In the genomic region with DNA sequence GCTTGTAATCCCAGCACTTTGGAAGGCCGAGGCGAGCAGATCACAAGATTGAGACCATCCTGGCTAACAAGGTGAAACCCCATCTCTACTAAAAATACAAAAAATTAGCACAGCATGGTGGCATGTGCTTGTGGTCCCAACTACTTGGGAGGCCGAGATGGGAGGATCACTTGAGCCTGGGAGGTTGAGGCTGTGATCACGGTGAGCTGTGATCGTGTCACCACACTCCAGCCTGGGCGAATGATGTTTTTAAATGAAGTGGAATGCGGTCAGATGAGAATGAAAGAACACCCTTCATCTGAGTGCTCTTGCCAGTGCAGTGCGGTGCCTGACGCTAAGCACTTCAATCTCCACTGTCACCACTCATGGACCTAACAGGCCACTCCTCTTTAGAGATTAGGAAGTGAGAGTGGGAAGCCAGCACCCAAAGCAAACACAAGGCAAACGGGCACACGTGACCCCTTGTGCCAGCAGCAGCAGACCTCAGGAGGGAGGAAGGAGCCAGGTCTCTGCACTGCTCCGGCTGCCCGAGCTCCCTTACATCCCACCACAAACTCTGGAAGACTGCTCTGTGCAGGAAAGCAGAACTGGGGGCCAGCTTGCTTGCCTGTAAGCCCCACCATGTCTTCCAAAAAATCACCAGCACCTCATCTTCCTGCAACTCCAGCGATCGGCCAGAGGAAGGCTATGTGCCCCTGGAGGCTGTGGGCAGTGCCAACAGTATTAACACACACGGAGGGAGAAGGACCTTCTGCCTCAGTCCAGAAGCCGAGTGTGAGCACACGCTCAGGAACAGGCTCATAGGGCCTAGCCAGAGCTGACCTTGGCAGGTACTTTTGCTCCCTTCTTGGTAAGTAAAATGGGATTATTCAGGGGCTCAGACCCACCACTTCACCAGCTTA, we compare ENCODE assay signal across 8 cellular contexts. TPM values are rescaled to one million over a fixed set of nuclear protein-coding genes. Genes with fewer than 3 reads are reported as not detected.
DNase-seq lines count a peak whose midpoint lies in the region; ATAC-seq lines count a peak whose summit lies in the region.

No MANE protein-coding gene starts in this region.

- H3K27ac Mint-ChIP-seq in central memory CD8-positive, alpha-beta T cell (ENCODE audit: low read depth): peak overlapping the region; percentile 55
- no peak overlapping the region for H3K27ac Mint-ChIP-seq in activated T-helper 1 cell treated with anti-CD3 and anti-CD28 coated beads, Interleukin-12 subunit alpha, Interleukin-12 subunit beta, Interleukin-2, Interleukin-4 antibody, amounts not matched to agents 30 ng/mL and 10 ng/mL and 1 ng/mL, durations not matched to agents 14 hours and 24 hours and 36 hours

- H3K4me3 ChIP-seq in mucosa of stomach (ENCODE audit: low read length) (peak overlapping the region; percentile 1), MG63 (no peak overlapping the region)

- peak; percentile 28 for ATAC-seq in central memory CD8-positive, alpha-beta T cell (replicated peaks; ENCODE audit: extremely low read depth, poor library complexity, severe bottlenecking)
- ATAC-seq in GM18517 (IDR thresholded peaks at IDR 0.05; ENCODE audit: unreplicated experiment) (no peak), GM21825 (IDR thresholded peaks at IDR 0.05; ENCODE audit: unreplicated experiment) (no peak)

- H3K4me3 Mint-ChIP-seq in central memory CD8-positive, alpha-beta T cell: no peak overlapping the region
- H3K4me3 Mint-ChIP-seq in activated T-helper 1 cell treated with anti-CD3 and anti-CD28 coated beads, Interleukin-12 subunit alpha, Interleukin-12 subunit beta, Interleukin-2, Interleukin-4 antibody, amounts not matched to agents 30 ng/mL and 10 ng/mL and 1 ng/mL, durations not matched to agents 14 hours and 24 hours and 36 hours: no peak overlapping the region

- intact Hi-C loops in activated T-helper 1 cell treated with anti-CD3 and anti-CD28 coated beads, Interleukin-12 subunit alpha, Interleukin-12 subunit beta, Interleukin-2, Interleukin-4 antibody, amounts not matched to agents 30 ng/mL and 10 ng/mL and 1 ng/mL, durations not matched to agents 14 hours and 24 hours and 36 hours (cut with micrococcal nuclease): no loop called here

- H3K9ac ChIP-seq in mucosa of stomach (ENCODE audit: low read length): peak overlapping the region; percentile 44

- H3K36me3 Mint-ChIP-seq in central memory CD8-positive, alpha-beta T cell (ENCODE audit: insufficient read depth): no peaks in the 10 kb centered on the region
- no peaks in the 10 kb centered on the region for H3K36me3 Mint-ChIP-seq in activated T-helper 1 cell treated with anti-CD3 and anti-CD28 coated beads, Interleukin-12 subunit alpha, Interleukin-12 subunit beta, Interleukin-2, Interleukin-4 antibody, amounts not matched to agents 30 ng/mL and 10 ng/mL and 1 ng/mL, durations not matched to agents 14 hours and 24 hours and 36 hours (ENCODE audit: low read depth)

- DNase-seq in C1 segment of cervical spinal cord (lab: John Stamatoyannopoulos, UW): peak in 12 of 14 donors; percentile 19 to 73 (median 62)
- peak; percentile 90 for DNase-seq in NCI-H187 treated with DMSO at 0.1 percent for 48 hours (lab: John Stamatoyannopoulos, UW)
- DNase-seq in central memory CD8-positive, alpha-beta T cell (ENCODE audit: low spot score in 2 of 2): no peak
- DNase-seq in activated T-helper 1 cell treated with anti-CD3 and anti-CD28 coated beads, Interleukin-12 subunit alpha, Interleukin-12 subunit beta, Interleukin-2, Interleukin-4 antibody, amounts not matched to agents 30 ng/mL and 10 ng/mL and 1 ng/mL, durations not matched to agents 14 hours and 24 hours and 36 hours (ENCODE audit: low spot score): no peak
- DNase-seq in MG63: no peak

- peaks cover 29% of the 10 kb centered on the region for H3K4me1 Mint-ChIP-seq in central memory CD8-positive, alpha-beta T cell
- H3K4me1 Mint-ChIP-seq in activated T-helper 1 cell treated with anti-CD3 and anti-CD28 coated beads, Interleukin-12 subunit alpha, Interleukin-12 subunit beta, Interleukin-2, Interleukin-4 antibody, amounts not matched to agents 30 ng/mL and 10 ng/mL and 1 ng/mL, durations not matched to agents 14 hours and 24 hours and 36 hours (ENCODE audit: low read depth): no peaks in the 10 kb centered on the region

- no peaks in the 10 kb centered on the region for H3K9me3 ChIP-seq in mucosa of stomach (ENCODE audit: control insufficient read depth, low read length)
- H3K9me3 ChIP-seq in MG63: no peaks in the 10 kb centered on the region

- no peaks in the 10 kb centered on the region for H3K27me3 Mint-ChIP-seq in central memory CD8-positive, alpha-beta T cell
- peaks cover 4% of the 10 kb centered on the region for H3K27me3 Mint-ChIP-seq in activated T-helper 1 cell treated with anti-CD3 and anti-CD28 coated beads, Interleukin-12 subunit alpha, Interleukin-12 subunit beta, Interleukin-2, Interleukin-4 antibody, amounts not matched to agents 30 ng/mL and 10 ng/mL and 1 ng/mL, durations not matched to agents 14 hours and 24 hours and 36 hours (ENCODE audit: insufficient read depth)

- no peaks in the 10 kb centered on the region for H3K9me3 Mint-ChIP-seq in central memory CD8-positive, alpha-beta T cell
- H3K9me3 Mint-ChIP-seq in activated T-helper 1 cell treated with anti-CD3 and anti-CD28 coated beads, Interleukin-12 subunit alpha, Interleukin-12 subunit beta, Interleukin-2, Interleukin-4 antibody, amounts not matched to agents 30 ng/mL and 10 ng/mL and 1 ng/mL, durations not matched to agents 14 hours and 24 hours and 36 hours: no peaks in the 10 kb centered on the region

- H3K36me3 ChIP-seq in mucosa of stomach (ENCODE audit: control insufficient read depth, insufficient read depth, low read length) (no peaks in the 10 kb centered on the region), MG63 (no peaks in the 10 kb centered on the region)

- H3K4me1 ChIP-seq in mucosa of stomach (ENCODE audit: control insufficient read depth, insufficient read depth, low read length): peaks cover 40% of the 10 kb centered on the region

- no peaks in the 10 kb centered on the region for H3K27me3 ChIP-seq in mucosa of stomach (ENCODE audit: control insufficient read depth, insufficient read depth, low read length)
- no peaks in the 10 kb centered on the region for H3K27me3 ChIP-seq in MG63

RNA-seq across cellular contexts. Expression of a gene that starts 9.7 kb away (rescaled TPM):
- total RNA-seq in activated T-helper 1 cell treated with anti-CD3 and anti-CD28 coated beads, Interleukin-12 subunit alpha, Interleukin-12 subunit beta, Interleukin-2, Interleukin-4 antibody, amounts not matched to agents 30 ng/mL and 10 ng/mL and 1 ng/mL, durations not matched to agents 14 hours and 24 hours and 36 hours: 5.6 and 5.9 TPM in 2 replicates
- total RNA-seq in MG63 (2014; rRNA removed; shearing (Covaris generic); ENCODE audit: low replicate concordance): 18.0 and 21.5 TPM in 2 replicates

RNA-seq across cellular contexts. Expression of a gene that starts 42.8 kb away (rescaled TPM):
- total RNA-seq in activated T-helper 1 cell treated with anti-CD3 and anti-CD28 coated beads, Interleukin-12 subunit alpha, Interleukin-12 subunit beta, Interleukin-2, Interleukin-4 antibody, amounts not matched to agents 30 ng/mL and 10 ng/mL and 1 ng/mL, durations not matched to agents 14 hours and 24 hours and 36 hours: 29.9 and 35.9 TPM in 2 replicates
- 40.3 and 47.6 TPM in 2 replicates for total RNA-seq in MG63 (2014; rRNA removed; shearing (Covaris generic); ENCODE audit: low replicate concordance)

RNA-seq across cellular contexts. Expression of a gene that starts 42.9 kb away (rescaled TPM):
- 5.0 and 5.8 TPM in 2 replicates for total RNA-seq in activated T-helper 1 cell treated with anti-CD3 and anti-CD28 coated beads, Interleukin-12 subunit alpha, Interleukin-12 subunit beta, Interleukin-2, Interleukin-4 antibody, amounts not matched to agents 30 ng/mL and 10 ng/mL and 1 ng/mL, durations not matched to agents 14 hours and 24 hours and 36 hours
- 6.5 and 10.1 TPM in 2 replicates for total RNA-seq in MG63 (2014; rRNA removed; shearing (Covaris generic); ENCODE audit: low replicate concordance)

Comparison
In these comparisons a context has a peak if more than half of its experiments do, and no peak if none do; other contexts are left out.
1. DNase-seq: peak in C1 segment of cervical spinal cord (12 of 14) and NCI-H187 treated with DMSO at 0.1 percent for 48 hours (single experiment); none in central memory CD8-positive, alpha-beta T cell (0 of 2), activated T-helper 1 cell treated with anti-CD3 and anti-CD28 coated beads, Interleukin-12 subunit alpha, Interleukin-12 subunit beta, Interleukin-2, Interleukin-4 antibody, amounts not matched to agents 30 ng/mL and 10 ng/mL and 1 ng/mL, durations not matched to agents 14 hours and 24 hours and 36 hours (single experiment) and MG63 (single experiment).